In the genomic region with DNA sequence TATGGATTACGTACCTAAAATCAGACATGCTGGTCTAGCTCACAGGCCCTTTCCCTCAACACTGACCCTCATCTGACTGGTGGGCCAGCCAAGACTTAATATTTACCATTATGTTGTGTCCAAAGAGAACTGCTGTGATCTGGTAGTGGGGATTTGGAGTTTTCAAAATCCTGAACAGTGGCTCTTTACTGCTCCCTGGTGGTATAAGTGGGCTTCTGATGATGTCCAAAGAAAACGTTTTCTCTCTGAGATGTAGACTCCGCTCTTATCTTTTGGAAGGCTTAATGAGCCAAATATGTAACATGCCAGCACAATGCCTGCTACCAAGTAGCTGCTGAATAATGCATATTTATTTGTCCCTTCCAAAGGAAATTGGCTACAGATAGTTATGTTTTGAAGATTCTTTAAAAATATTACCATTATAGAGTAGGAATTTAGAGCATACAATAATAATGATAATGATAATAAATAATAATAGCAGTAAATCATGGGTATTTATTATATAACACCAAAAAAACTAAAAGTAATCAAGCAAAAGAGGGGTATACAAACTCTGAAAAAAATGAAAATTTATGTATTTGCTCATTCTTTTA, we compare ENCODE assay signal across 1 cellular context.
TF ChIP-seq lines count a peak whose summit lies in the region.

No MANE protein-coding gene starts in this region.

TF ChIP-seq in K562, 482 proteins besides CTCF, POLR2A, EP300 and RAD21 (continued from another document):
- TF ChIP-seq, protein P1, sequence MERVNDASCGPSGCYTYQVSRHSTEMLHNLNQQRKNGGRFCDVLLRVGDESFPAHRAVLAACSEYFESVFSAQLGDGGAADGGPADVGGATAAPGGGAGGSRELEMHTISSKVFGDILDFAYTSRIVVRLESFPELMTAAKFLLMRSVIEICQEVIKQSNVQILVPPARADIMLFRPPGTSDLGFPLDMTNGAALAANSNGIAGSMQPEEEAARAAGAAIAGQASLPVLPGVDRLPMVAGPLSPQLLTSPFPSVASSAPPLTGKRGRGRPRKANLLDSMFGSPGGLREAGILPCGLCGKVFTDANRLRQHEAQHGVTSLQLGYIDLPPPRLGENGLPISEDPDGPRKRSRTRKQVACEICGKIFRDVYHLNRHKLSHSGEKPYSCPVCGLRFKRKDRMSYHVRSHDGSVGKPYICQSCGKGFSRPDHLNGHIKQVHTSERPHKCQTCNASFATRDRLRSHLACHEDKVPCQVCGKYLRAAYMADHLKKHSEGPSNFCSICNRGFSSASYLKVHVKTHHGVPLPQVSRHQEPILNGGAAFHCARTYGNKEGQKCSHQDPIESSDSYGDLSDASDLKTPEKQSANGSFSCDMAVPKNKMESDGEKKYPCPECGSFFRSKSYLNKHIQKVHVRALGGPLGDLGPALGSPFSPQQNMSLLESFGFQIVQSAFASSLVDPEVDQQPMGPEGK (CRISPR knock-in tag; IDR thresholded peaks at IDR 0.05; ENCODE audit: borderline replicate concordance) = no peak
- TF ChIP-seq, protein P2, sequence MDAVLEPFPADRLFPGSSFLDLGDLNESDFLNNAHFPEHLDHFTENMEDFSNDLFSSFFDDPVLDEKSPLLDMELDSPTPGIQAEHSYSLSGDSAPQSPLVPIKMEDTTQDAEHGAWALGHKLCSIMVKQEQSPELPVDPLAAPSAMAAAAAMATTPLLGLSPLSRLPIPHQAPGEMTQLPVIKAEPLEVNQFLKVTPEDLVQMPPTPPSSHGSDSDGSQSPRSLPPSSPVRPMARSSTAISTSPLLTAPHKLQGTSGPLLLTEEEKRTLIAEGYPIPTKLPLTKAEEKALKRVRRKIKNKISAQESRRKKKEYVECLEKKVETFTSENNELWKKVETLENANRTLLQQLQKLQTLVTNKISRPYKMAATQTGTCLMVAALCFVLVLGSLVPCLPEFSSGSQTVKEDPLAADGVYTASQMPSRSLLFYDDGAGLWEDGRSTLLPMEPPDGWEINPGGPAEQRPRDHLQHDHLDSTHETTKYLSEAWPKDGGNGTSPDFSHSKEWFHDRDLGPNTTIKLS (IDR thresholded peaks at IDR 0.05; ENCODE audit: borderline replicate concordance, low read depth) = no peak
- TF ChIP-seq, protein P3, sequence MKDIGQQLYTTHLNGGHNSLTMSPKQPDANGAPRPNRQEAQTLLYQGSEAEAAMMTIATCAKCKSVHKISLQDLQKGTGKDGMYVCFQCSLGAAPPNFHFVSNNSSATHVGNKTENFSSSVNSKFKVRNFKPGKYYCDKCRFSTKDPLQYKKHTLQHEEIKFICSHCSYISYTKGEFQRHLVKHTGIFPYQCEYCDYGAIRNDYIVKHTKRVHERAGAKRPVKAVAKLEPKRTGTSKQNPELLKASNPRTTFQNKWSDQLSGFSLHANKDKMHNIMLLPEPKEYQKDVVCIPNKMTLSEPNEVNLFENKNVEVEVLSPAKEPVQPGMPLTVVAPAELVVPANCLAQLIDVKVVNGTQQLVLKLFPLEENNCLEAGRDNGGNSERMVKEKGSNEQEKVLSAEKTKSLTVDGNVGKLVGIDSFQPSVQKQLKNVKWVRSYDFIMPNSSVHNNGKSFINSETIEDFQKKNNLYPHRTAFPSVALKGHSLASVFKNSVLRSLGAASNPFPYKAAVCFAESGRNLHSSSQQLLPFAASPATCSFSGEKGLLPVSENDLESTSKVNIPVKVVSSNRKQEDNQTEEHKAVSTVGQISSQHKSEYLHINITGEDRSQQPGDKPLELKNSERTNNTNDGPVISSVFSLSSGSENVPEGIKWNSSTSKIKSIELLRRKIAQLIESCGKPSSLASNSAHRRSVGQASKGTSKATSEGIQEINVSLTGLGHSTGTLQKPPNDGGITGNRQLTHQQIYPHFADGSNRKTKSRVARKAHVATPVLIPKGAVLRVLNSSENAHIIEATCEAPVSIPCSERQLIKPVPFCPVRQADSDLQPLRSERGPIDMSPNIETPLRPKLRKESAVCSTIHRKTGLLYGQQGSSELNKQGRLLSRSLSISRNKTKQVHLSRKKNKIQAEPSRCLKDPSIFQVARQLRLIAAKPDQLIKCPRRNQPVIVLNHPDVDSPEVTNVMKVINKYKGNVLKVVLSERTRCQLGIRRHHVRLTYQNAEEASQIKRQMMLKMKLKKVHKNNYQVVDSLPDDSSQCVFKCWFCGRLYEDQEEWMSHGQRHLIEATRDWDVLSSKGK (CRISPR knock-in tag; IDR thresholded peaks at IDR 0.05) = no peak
- no peak for TF ChIP-seq TBP (optimal IDR thresholded peaks at IDR 0.05; ENCODE audit: low read depth, low read length)
